In the genomic region with DNA sequence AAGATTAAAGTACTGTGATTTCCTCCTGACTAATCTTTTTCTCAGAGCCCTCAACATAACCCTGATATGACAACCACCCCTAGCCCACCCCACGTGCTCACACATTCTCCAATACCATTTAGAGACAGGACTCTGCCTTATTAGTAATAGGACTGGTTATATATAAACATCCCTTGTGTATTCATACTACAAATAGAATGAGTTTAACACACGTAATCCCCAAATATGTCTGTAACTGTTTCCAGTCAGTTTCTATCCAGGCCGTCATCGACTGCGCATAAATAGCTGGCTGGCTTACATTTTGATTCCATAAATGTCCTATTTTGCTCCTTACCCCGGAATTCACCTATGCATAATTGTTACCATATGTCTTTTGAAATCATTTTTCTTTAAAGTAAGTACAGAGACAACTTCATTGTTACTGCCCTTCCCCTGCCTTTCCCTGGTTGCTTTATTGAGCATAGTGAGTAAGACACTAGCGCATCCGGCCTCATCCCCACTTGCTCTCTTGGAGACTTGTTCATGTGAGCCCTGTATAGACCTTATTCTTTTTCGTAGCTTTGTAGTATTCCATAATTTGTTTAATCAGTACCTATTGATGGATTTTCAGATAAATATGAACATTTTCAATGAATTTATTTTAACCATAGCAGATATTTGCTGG, we compare ENCODE assay signal across 27 cellular contexts. TPM values are rescaled to one million over a fixed set of nuclear protein-coding genes. Genes with fewer than 3 reads are reported as not detected.
DNase-seq lines count a peak whose midpoint lies in the region; ATAC-seq and TF ChIP-seq lines count a peak whose summit lies in the region.
"Had no signal": no experiment of that assay in that cellular context is flagged by ENCODE, and none has a peak within 500 bp of the region (broad histone marks: within the 10 kb centered on the region; RNA-seq: fewer than 3 reads in every experiment).

No MANE protein-coding gene starts in this region.

- H3K36me3 ChIP-seq in heart right ventricle (no peaks in the 10 kb centered on the region), right atrium auricular region (no peaks in the 10 kb centered on the region), muscle layer of duodenum (ENCODE audit: control insufficient read depth in 1 of 2, insufficient read depth in 2 of 2, low read length in 2 of 2) (no peaks in the 10 kb centered on the region)
- H3K36me3 ChIP-seq: BLaER1 treated with 17β-estradiol and CSF1 and Interleukin-3, amounts not matched to agents 10 nM and 100 nM; HAP-1; Peyer's patch; uterus had no signal

- no peak for TF ChIP-seq POLR2A in GM18505 (IDR thresholded peaks at IDR 0.05; ENCODE audit: borderline replicate concordance, extremely low read depth, insufficient read depth, insufficient read length)

- no peaks in the 10 kb centered on the region for H3K9me3 ChIP-seq in heart right ventricle
- no peaks in the 10 kb centered on the region for H3K9me3 ChIP-seq in right atrium auricular region
- H3K9me3 ChIP-seq in muscle layer of duodenum (ENCODE audit: control insufficient read depth in 1 of 2, low read length in 2 of 2), result no peaks in the 10 kb centered on the region
- H3K9me3 ChIP-seq: A549; BLaER1 treated with 17β-estradiol and CSF1 and Interleukin-3, amounts not matched to agents 10 nM and 100 nM; HAP-1; Peyer's patch; uterus had no signal

- peak; percentile 57 to 76 (median 71) for ATAC-seq in heart right ventricle
- no peak for ATAC-seq in GM18498 (IDR thresholded peaks at IDR 0.05; ENCODE audit: unreplicated experiment)
- no peak for ATAC-seq in GM18505 (IDR thresholded peaks at IDR 0.05; ENCODE audit: unreplicated experiment)
- ATAC-seq: A549; activated CD8-positive, alpha-beta T cell treated with anti-CD3 and anti-CD28 coated beads for 36 hours; activated T-cell treated with anti-CD3 and anti-CD28 coated beads, Interleukin-2, amount 50 U/mL, for 4 hours; natural killer cell treated with Interleukin-12 subunit alpha and Interleukin-12 subunit beta and Interleukin-15 and Interleukin-18, amount 100 ng/mL, for 72 hours had no signal

- H3K27ac ChIP-seq in heart right ventricle, result peak overlapping the region in 8 of 10 donors; percentile 11 to 76 (median 55)
- H3K27ac ChIP-seq in right atrium auricular region, result no peak overlapping the region
- H3K27ac ChIP-seq in muscle layer of duodenum (ENCODE audit: low read length), result peak overlapping the region; percentile 6
- H3K27ac ChIP-seq: A549 had no signal

- DNase-seq in heart right ventricle, result peak in 1 of 2 donors; percentile 56
- no peak for DNase-seq in right atrium auricular region (ENCODE audit: low spot score)
- DNase-seq in fibroblast of mammary gland (ENCODE audit: low read depth), result peak; percentile 31
- DNase-seq in epidermal melanocyte (ENCODE audit: insufficient read length, low spot score), result no peak
- no peak for DNase-seq in NCI-H187 (lab: John Stamatoyannopoulos, UW)
- DNase-seq: activated CD4-positive, CD25-positive, alpha-beta regulatory T cell; activated CD8-positive, alpha-beta T cell treated with anti-CD3 and anti-CD28 coated beads for 36 hours; activated naive CD4-positive, alpha-beta T cell treated with anti-CD3 and anti-CD28 coated beads for 36 hours; activated T-cell treated with anti-CD3 and anti-CD28 coated beads, Interleukin-2, amount 50 U/mL, for 4 hours; EL; foreskin melanocyte; NCI-H1105 treated with DMSO at 0.1 percent for 48 hours; NK-92 treated with Interleukin-12 subunit alpha and Interleukin-12 subunit beta, amount 100 ng/mL, for 24 hours; Peyer's patch; small intestine; stimulated activated CD4-positive, alpha-beta T cell treated with anti-CD3 and anti-CD28 coated beads, Interleukin-2, amount 100 ng/mL, for 48 hours; uterus had no signal

- intact Hi-C loops in heart right ventricle (cut with DNase I), result loop anchor here in 8 of 10 donors (1.0 to 5.0 kb wide), 8 partner anchors 50 to 115 kb away; no protein-coding TSS in a partner anchor

- H3K4me1 ChIP-seq in heart right ventricle (peaks cover 0 to 42% (median 9%) of the 10 kb centered on the region in 9 donors), right atrium auricular region (peaks cover 0 to 5% of the 10 kb centered on the region in 2 donors), muscle layer of duodenum (ENCODE audit: control insufficient read depth in 1 of 2, insufficient read depth in 2 of 2, low read length in 2 of 2) (peaks cover 17 to 18% of the 10 kb centered on the region in 2 donors)
- H3K4me1 ChIP-seq: HAP-1 had no signal

- TF ChIP-seq CTCF in heart right ventricle (IDR thresholded peaks at IDR 0.05), result no peak
- no peak for TF ChIP-seq CTCF in right atrium auricular region (IDR thresholded peaks at IDR 0.05)
- no peak for TF ChIP-seq CTCF in fibroblast of mammary gland (conservative IDR thresholded peaks at IDR 0.05; ENCODE audit: control insufficient read depth, insufficient read depth, low read depth, low read length)

- H3K4me3 ChIP-seq in heart right ventricle (no peak overlapping the region), right atrium auricular region (no peak overlapping the region), fibroblast of mammary gland (ENCODE audit: control insufficient read depth, low read depth, low read length) (no peak overlapping the region), muscle layer of duodenum (ENCODE audit: low read depth in 1 of 2, low read length in 2 of 2) (no peak overlapping the region)
- H3K4me3 ChIP-seq: A549; BLaER1 treated with 17β-estradiol and CSF1 and Interleukin-3, amounts not matched to agents 10 nM and 100 nM; HAP-1; Peyer's patch; uterus had no signal

- WGBS in heart right ventricle, 2 donors, result 69 to 77% methylated on average over 9 of the region's 9 CpGs

- H3K27me3 ChIP-seq in heart right ventricle, result no peaks in the 10 kb centered on the region
- H3K27me3 ChIP-seq in right atrium auricular region, result no peaks in the 10 kb centered on the region
- no peaks in the 10 kb centered on the region for H3K27me3 ChIP-seq in muscle layer of duodenum (ENCODE audit: low read depth, low read length)
- H3K27me3 ChIP-seq: BLaER1 treated with 17β-estradiol and CSF1 and Interleukin-3, amounts not matched to agents 10 nM and 100 nM; Peyer's patch; uterus had no signal

RNA-seq across cellular contexts. Expression of gene P2RY14, which starts 3.5 kb away (rescaled TPM):
- total RNA-seq in heart right ventricle (1 to 10 TPM; 1.5 to 5.3 (median 2.7) TPM), right atrium auricular region (1 to 10 TPM; 1.3 to 3.6 TPM)
- polyA plus RNA-seq in heart right ventricle, result 1 to 10 TPM in 1 of 2 donors, under 1 TPM in 1; 0.72 to 4.0 TPM
- total RNA-seq: kidney epithelial cell, NCI-H460 had no signal
- polyA plus RNA-seq: A549 had no signal

RNA-seq across cellular contexts. Expression of gene GPR87, which starts 34.8 kb away (rescaled TPM):
- total RNA-seq in heart right ventricle, result not detected
- under 1 TPM in 1 of 2 donors, not detected in 1; 0.01 TPM for polyA plus RNA-seq in heart right ventricle
- not detected for total RNA-seq in right atrium auricular region
- total RNA-seq: activated CD8-positive, alpha-beta T cell treated with anti-CD3 and anti-CD28 coated beads for 36 hours; natural killer cell treated with Interleukin-12 subunit alpha and Interleukin-12 subunit beta and Interleukin-15 and Interleukin-18, amount 100 ng/mL, for 72 hours; NCI-H460; Peyer's patch; subcutaneous adipose tissue had no signal
- polyA plus RNA-seq: small intestine had no signal

RNA-seq across cellular contexts. Expression of gene P2RY13, which starts 47.5 kb away (rescaled TPM):
- total RNA-seq in heart right ventricle (1 to 10 TPM in 2 of 10 donors, under 1 TPM in 8; 0.26 to 4.9 (median 0.44) TPM), right atrium auricular region (under 1 TPM; 0.41 to 0.75 TPM)
- under 1 TPM; 0.14 to 0.15 TPM for polyA plus RNA-seq in heart right ventricle
- total RNA-seq: activated CD8-positive, alpha-beta T cell treated with anti-CD3 and anti-CD28 coated beads for 36 hours; activated naive CD4-positive, alpha-beta T cell treated with anti-CD3 and anti-CD28 coated beads for 36 hours; activated T-cell treated with anti-CD3 and anti-CD28 coated beads, Interleukin-2, amount 50 U/mL, for 4 hours; natural killer cell treated with Interleukin-12 subunit alpha and Interleukin-12 subunit beta and Interleukin-15 and Interleukin-18, amount 100 ng/mL, for 72 hours; NCI-H460 had no signal
- polyA plus RNA-seq: A549 had no signal

Comparison
In these comparisons a context has a peak if more than half of its experiments do, and no peak if none do; other contexts are left out.
1. H3K27ac ChIP-seq: peak in heart right ventricle (8 of 10) and muscle layer of duodenum (single experiment); none in right atrium auricular region (0 of 2).
2. ATAC-seq: peak in heart right ventricle (8 of 8); none in GM18498 (single experiment) and GM18505 (single experiment).